ENCODE assay signal across 27 cellular contexts in the genomic region with DNA sequence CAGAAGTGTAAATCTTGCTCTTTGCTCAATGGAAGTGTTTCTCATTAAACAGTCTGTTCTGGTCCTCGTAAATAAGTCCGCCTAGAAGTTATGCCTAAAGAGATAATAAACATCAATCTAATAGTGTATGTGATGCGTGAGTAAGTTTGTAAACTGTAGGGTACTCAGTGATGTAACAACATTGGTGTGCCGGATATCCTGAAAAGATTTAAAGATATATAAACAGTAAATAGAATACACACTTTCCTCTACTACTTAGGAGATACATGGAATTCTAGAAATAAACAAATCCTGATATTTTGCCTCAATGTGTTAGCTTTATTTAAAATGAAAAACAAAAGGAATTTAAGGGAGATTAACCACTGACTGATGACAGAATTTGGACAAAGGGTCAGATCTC.
"Had no signal": no experiment of that assay in that cellular context is flagged by ENCODE, and none has a peak within 500 bp of the region (broad histone marks: within the 10 kb centered on the region; RNA-seq: fewer than 3 reads in every experiment).

No MANE protein-coding gene starts in this region.

- H3K36me3 Mint-ChIP-seq: natural killer cell treated with Interleukin-12 subunit alpha and Interleukin-12 subunit beta and Interleukin-15 and Interleukin-18, amount 100 ng/mL, for 72 hours; stimulated activated naive B cell treated with anti-CD40 and anti-IgM and Interleukin-4, amounts not matched to agents 10 μg/mL and 1 μg/mL and 100 μg/mL, for 72 hours had no signal

- DNase-seq: activated CD4-positive, alpha-beta T cell treated with anti-CD3 and anti-CD28 coated beads for 36 hours; activated CD4-positive, alpha-beta T cell treated with anti-CD3 and anti-CD28 coated beads, Interleukin-2, amount 50 U/mL, for 4 hours; activated CD4-positive, CD25-positive, alpha-beta regulatory T cell; activated CD8-positive, alpha-beta memory T cell treated with anti-CD3 and anti-CD28 coated beads, Interleukin-2, amount 50 U/mL, for 4 hours; activated effector memory CD4-positive, alpha-beta T cell treated with anti-CD3 and anti-CD28 coated beads, Interleukin-2, amount 50 U/mL, for 16 hours; activated naive CD4-positive, alpha-beta T cell treated with anti-CD3 and anti-CD28 coated beads for 36 hours; activated naive CD8-positive, alpha-beta T cell treated with anti-CD3 and anti-CD28 coated beads, Interleukin-2, amount 10 ng/mL, durations not matched to agents 7 days and 5 days; activated T-cell treated with anti-CD3 and anti-CD28 coated beads, Interleukin-2, amount 50 U/mL, for 1 hour; central memory CD4-positive, alpha-beta T cell; foreskin melanocyte; heart right ventricle; islet precursor cell; left ventricle myocardium inferior; mucosa of descending colon; stimulated activated CD4-positive, alpha-beta T cell treated with anti-CD3 and anti-CD28 coated beads, Interleukin-15, amount 100 ng/mL, for 24 hours; stimulated activated CD4-positive, alpha-beta T cell treated with anti-CD3 and anti-CD28 coated beads, Interleukin-2, amount 100 ng/mL, for 24 hours; stimulated activated naive B cell treated with anti-CD40 and anti-IgM and Interleukin-4, amounts not matched to agents 10 μg/mL and 1 μg/mL and 100 μg/mL, for 72 hours; stomach; thyroid gland; upper lobe of left lung had no signal

- H3K27ac ChIP-seq: esophagus muscularis mucosa, heart right ventricle, left ventricle myocardium inferior, right atrium auricular region, stomach, thyroid gland, upper lobe of left lung, vagina had no signal

- H3K4me3 ChIP-seq: esophagus muscularis mucosa, heart right ventricle, left ventricle myocardium inferior, lung, mucosa of descending colon, right atrium auricular region, stomach, thyroid gland, upper lobe of left lung, vagina had no signal

- H3K36me3 ChIP-seq: esophagus muscularis mucosa, heart right ventricle, left ventricle myocardium inferior, right atrium auricular region, stomach, thyroid gland, upper lobe of left lung, vagina had no signal

- H3K4me1 Mint-ChIP-seq: activated CD4-positive, alpha-beta T cell treated with anti-CD3 and anti-CD28 coated beads for 36 hours; activated naive CD8-positive, alpha-beta T cell treated with anti-CD3 and anti-CD28 coated beads, Interleukin-2, amount 10 ng/mL, durations not matched to agents 7 days and 5 days; stimulated activated naive B cell treated with anti-CD40 and anti-IgM and Interleukin-4, amounts not matched to agents 10 μg/mL and 1 μg/mL and 100 μg/mL, for 72 hours had no signal

- H3K27ac Mint-ChIP-seq: activated CD4-positive, alpha-beta T cell treated with anti-CD3 and anti-CD28 coated beads for 36 hours; activated naive CD4-positive, alpha-beta T cell treated with anti-CD3 and anti-CD28 coated beads for 36 hours; activated naive CD8-positive, alpha-beta T cell treated with anti-CD3 and anti-CD28 coated beads, Interleukin-2, amount 10 ng/mL, durations not matched to agents 7 days and 5 days; activated T-helper 1 cell treated with anti-CD3 and anti-CD28 coated beads, Interleukin-12 subunit alpha, Interleukin-12 subunit beta, Interleukin-2, Interleukin-4 antibody, amounts not matched to agents 30 ng/mL and 10 ng/mL and 1 ng/mL, durations not matched to agents 14 hours and 24 hours and 36 hours; natural killer cell treated with Interleukin-12 subunit alpha and Interleukin-12 subunit beta and Interleukin-15 and Interleukin-18, amount 100 ng/mL, for 72 hours; stimulated activated naive B cell treated with anti-CD40 and anti-IgM and Interleukin-4, amounts not matched to agents 10 μg/mL and 1 μg/mL and 100 μg/mL, for 72 hours; T-helper 2 cell treated with Interferon-gamma antibody and Interleukin-4, amounts not matched to agents 5 μg/mL and 100 μg/mL, for 36 hours had no signal

- H3K27me3 Mint-ChIP-seq: natural killer cell treated with Interleukin-12 subunit alpha and Interleukin-12 subunit beta and Interleukin-15 and Interleukin-18, amount 100 ng/mL, for 72 hours; stimulated activated naive B cell treated with anti-CD40 and anti-IgM and Interleukin-4, amounts not matched to agents 10 μg/mL and 1 μg/mL and 100 μg/mL, for 72 hours had no signal

- H3K27me3 ChIP-seq: esophagus muscularis mucosa, heart right ventricle, right atrium auricular region, stomach, thyroid gland, upper lobe of left lung, vagina had no signal

- H3K4me1 ChIP-seq: esophagus muscularis mucosa, heart right ventricle, left ventricle myocardium inferior, right atrium auricular region, stomach, thyroid gland, upper lobe of left lung had no signal

- H3K4me3 Mint-ChIP-seq: activated CD4-positive, alpha-beta T cell treated with anti-CD3 and anti-CD28 coated beads for 36 hours; activated naive CD4-positive, alpha-beta T cell treated with anti-CD3 and anti-CD28 coated beads for 36 hours; activated naive CD8-positive, alpha-beta T cell treated with anti-CD3 and anti-CD28 coated beads, Interleukin-2, amount 10 ng/mL, durations not matched to agents 7 days and 5 days; activated T-helper 1 cell treated with anti-CD3 and anti-CD28 coated beads, Interleukin-12 subunit alpha, Interleukin-12 subunit beta, Interleukin-2, Interleukin-4 antibody, amounts not matched to agents 30 ng/mL and 10 ng/mL and 1 ng/mL, durations not matched to agents 14 hours and 24 hours and 36 hours; natural killer cell treated with Interleukin-12 subunit alpha and Interleukin-12 subunit beta and Interleukin-15 and Interleukin-18, amount 100 ng/mL, for 72 hours; stimulated activated naive B cell treated with anti-CD40 and anti-IgM and Interleukin-4, amounts not matched to agents 10 μg/mL and 1 μg/mL and 100 μg/mL, for 72 hours; T-helper 2 cell treated with Interferon-gamma antibody and Interleukin-4, amounts not matched to agents 5 μg/mL and 100 μg/mL, for 36 hours had no signal

- H3K9me3 Mint-ChIP-seq: natural killer cell treated with Interleukin-12 subunit alpha and Interleukin-12 subunit beta and Interleukin-15 and Interleukin-18, amount 100 ng/mL, for 72 hours; T-helper 2 cell treated with Interferon-gamma antibody and Interleukin-4, amounts not matched to agents 5 μg/mL and 100 μg/mL, for 36 hours had no signal
